ENCODE assay signal across 9 cellular contexts in the genomic region with DNA sequence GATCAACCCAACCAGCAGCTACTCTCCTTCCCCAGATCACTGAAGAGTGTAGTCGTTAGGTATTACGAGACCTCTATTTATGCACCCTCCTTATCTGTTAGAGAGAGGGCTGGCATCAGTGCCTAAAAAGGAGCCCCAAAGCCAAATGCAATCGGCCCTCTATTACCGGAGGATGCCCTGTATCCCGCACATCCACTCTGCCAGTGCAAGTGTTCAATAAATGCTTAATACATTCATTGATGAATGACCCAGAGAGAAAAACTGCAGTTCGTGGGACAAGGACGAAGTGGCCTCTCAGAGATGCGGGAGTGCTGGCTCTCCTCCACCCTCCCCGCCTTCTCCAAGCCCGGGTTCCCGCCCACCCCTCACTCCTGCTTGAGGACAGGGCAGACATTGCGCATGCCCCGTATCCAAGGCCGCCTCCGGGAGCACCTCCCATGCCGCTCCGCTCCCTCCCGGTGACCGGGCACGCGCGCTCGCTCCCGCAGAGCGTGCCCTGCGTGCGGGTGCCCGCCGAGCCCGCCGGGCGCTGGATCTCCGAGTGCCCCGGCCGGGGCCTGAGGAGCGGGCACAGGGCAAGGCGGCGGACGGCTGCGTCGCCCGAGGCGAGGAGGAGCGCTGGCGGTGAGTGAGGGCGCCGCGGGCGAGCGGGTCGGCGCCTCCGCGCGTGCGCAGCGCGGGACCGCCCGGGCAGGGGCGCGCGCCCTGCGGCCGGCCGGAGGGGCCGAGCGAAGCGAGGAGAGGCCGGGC. TPM values are rescaled to one million over a fixed set of nuclear protein-coding genes. Genes with fewer than 3 reads are reported as not detected.
DNase-seq lines count a peak whose midpoint lies in the region; ATAC-seq, FAIRE-seq and TF ChIP-seq lines count a peak whose summit lies in the region.
"Had no signal": no experiment of that assay in that cellular context is flagged by ENCODE, and none has a peak within 500 bp of the region (broad histone marks: within the 10 kb centered on the region; RNA-seq: fewer than 3 reads in every experiment).

No MANE protein-coding gene starts in this region.

- ATAC-seq in CD8-positive, alpha-beta T cell: peak; percentile 31
- peak; percentile 66 for ATAC-seq in GM21381 (IDR thresholded peaks at IDR 0.05; ENCODE audit: unreplicated experiment)
- peak; percentile 76 for ATAC-seq in activated naive CD8-positive, alpha-beta T cell treated with anti-CD3 and anti-CD28 coated beads, Interleukin-2, amount 50 U/mL, for 24 hours
- peak; percentile 97 to 98 (median 98) for ATAC-seq in heart left ventricle
- peak; percentile 98 for ATAC-seq in upper lobe of right lung

- no peak overlapping the region for H3K27ac Mint-ChIP-seq in CD8-positive, alpha-beta T cell
- no peak overlapping the region for H3K27ac Mint-ChIP-seq in activated naive CD8-positive, alpha-beta T cell treated with anti-CD3 and anti-CD28 coated beads, Interleukin-2, amount 50 U/mL, for 24 hours

- H2AFZ ChIP-seq in osteoblast (ENCODE audit: low read length): peak overlapping the region; percentile 92

- peak in 5 of 7 experiments; percentile 9 to 48 (median 17) for DNase-seq in CD8-positive, alpha-beta T cell
- DNase-seq in KBM-7 (peak; percentile 90), RCC 7860 (ENCODE audit: low spot score) (peak; percentile 68), heart left ventricle (peak; percentile 91 to 95 (median 93)), osteoblast (ENCODE audit: insufficient read length, low spot score, missing footprints) (peak; percentile 96), upper lobe of right lung (peak; percentile 96)
- DNase-seq in activated naive CD8-positive, alpha-beta T cell treated with anti-CD3 and anti-CD28 coated beads, Interleukin-2, amount 50 U/mL, for 24 hours: peak; percentile 58

- TF ChIP-seq POLR2A in heart left ventricle (IDR thresholded peaks at IDR 0.05): peak in 1 of 2 donors; percentile 56

- no peak overlapping the region for H3K27ac ChIP-seq in CD8-positive, alpha-beta T cell (ENCODE audit: low read depth, low read length)
- peak overlapping the region; percentile 84 to 98 (median 93) for H3K27ac ChIP-seq in heart left ventricle
- H3K27ac ChIP-seq in osteoblast (ENCODE audit: low read depth, low read length): no peak overlapping the region
- peak overlapping the region; percentile 80 for H3K27ac ChIP-seq in upper lobe of right lung

- no peaks in the 10 kb centered on the region for H3K36me3 ChIP-seq in CD8-positive, alpha-beta T cell (ENCODE audit: insufficient read depth, low read length)
- H3K36me3 ChIP-seq in heart left ventricle: no peaks in the 10 kb centered on the region
- H3K36me3 ChIP-seq in osteoblast (ENCODE audit: insufficient read depth, low read length): no peaks in the 10 kb centered on the region
- H3K36me3 ChIP-seq in upper lobe of right lung: no peaks in the 10 kb centered on the region

- in situ Hi-C loops in KBM-7 (cut with MboI; ENCODE audit: low pct_unique_long_range_greater_than_20kb, low sequenced_read_pairs): no loop called here

- H3K36me3 Mint-ChIP-seq in CD8-positive, alpha-beta T cell: no peaks in the 10 kb centered on the region
- H3K36me3 Mint-ChIP-seq in activated naive CD8-positive, alpha-beta T cell treated with anti-CD3 and anti-CD28 coated beads, Interleukin-2, amount 50 U/mL, for 24 hours (ENCODE audit: low read depth): no peaks in the 10 kb centered on the region

- peaks cover 40% of the 10 kb centered on the region for H3K79me2 ChIP-seq in osteoblast (ENCODE audit: insufficient read depth, low read length)

- peak overlapping the region; percentile 83 for H3K4me3 Mint-ChIP-seq in CD8-positive, alpha-beta T cell
- peak overlapping the region; percentile 68 for H3K4me3 Mint-ChIP-seq in activated naive CD8-positive, alpha-beta T cell treated with anti-CD3 and anti-CD28 coated beads, Interleukin-2, amount 50 U/mL, for 24 hours

- FAIRE-seq in RCC 7860 (lab: Jason Lieb, UNC): no peak
- FAIRE-seq: TTC549 had no signal

- POLR2A ChIA-PET in CD8-positive, alpha-beta T cell (lab: Charles Lee): no interaction called here

- peaks cover 23% of the 10 kb centered on the region for H3K27me3 Mint-ChIP-seq in CD8-positive, alpha-beta T cell (ENCODE audit: low read depth)
- H3K27me3 Mint-ChIP-seq in activated naive CD8-positive, alpha-beta T cell treated with anti-CD3 and anti-CD28 coated beads, Interleukin-2, amount 50 U/mL, for 24 hours: peaks cover 32% of the 10 kb centered on the region

- H3K27me3 ChIP-seq in CD8-positive, alpha-beta T cell (ENCODE audit: insufficient read depth, low read length): no peaks in the 10 kb centered on the region
- H3K27me3 ChIP-seq in heart left ventricle (no peaks in the 10 kb centered on the region), osteoblast (ENCODE audit: insufficient read depth, low read length) (peaks cover 9% of the 10 kb centered on the region), upper lobe of right lung (no peaks in the 10 kb centered on the region)

- no peak for TF ChIP-seq CTCF in CD8-positive, alpha-beta T cell (IDR thresholded peaks at IDR 0.05)
- no peak for TF ChIP-seq CTCF in heart left ventricle (IDR thresholded peaks at IDR 0.05)
- no peak for TF ChIP-seq CTCF in osteoblast (IDR thresholded peaks at IDR 0.05; ENCODE audit: extremely low read depth, low read depth, low read length)
- TF ChIP-seq CTCF in upper lobe of right lung (IDR thresholded peaks at IDR 0.05): no peak

- H3K4me1 Mint-ChIP-seq in CD8-positive, alpha-beta T cell (ENCODE audit: low read depth): peaks cover 17% of the 10 kb centered on the region
- H3K4me1 Mint-ChIP-seq in activated naive CD8-positive, alpha-beta T cell treated with anti-CD3 and anti-CD28 coated beads, Interleukin-2, amount 50 U/mL, for 24 hours: peaks cover 18% of the 10 kb centered on the region

- 0 to 3% (median 1%) methylated on average over 15 to 70 of the region's 70 CpGs for WGBS in heart left ventricle, 4 donors

- intact Hi-C loops in CD8-positive, alpha-beta T cell (cut with DNase I, micrococcal nuclease): loop anchor here in 1 of 2 experiments (10.0 kb wide), 1 partner anchor 64 kb away; no protein-coding TSS in a partner anchor
- intact Hi-C loops in heart left ventricle (cut with DNase I): loop anchor here in 3 of 10 donors (1.0 to 10.0 kb wide), 3 partner anchors 27 to 284 kb away; partner anchors contain the start of gene BTBD3 (in 1 of the 3)
- intact Hi-C loops in upper lobe of right lung (cut with DNase I): no loop called here

- H3K9me3 ChIP-seq in CD8-positive, alpha-beta T cell (ENCODE audit: low read length): no peaks in the 10 kb centered on the region
- H3K9me3 ChIP-seq in heart left ventricle (no peaks in the 10 kb centered on the region), osteoblast (ENCODE audit: low read depth, low read length) (no peaks in the 10 kb centered on the region), upper lobe of right lung (no peaks in the 10 kb centered on the region)

- H3K4me1 ChIP-seq in CD8-positive, alpha-beta T cell (ENCODE audit: insufficient read depth, low read length): no peaks in the 10 kb centered on the region
- H3K4me1 ChIP-seq in heart left ventricle (peaks cover 0 to 42% (median 25%) of the 10 kb centered on the region in 12 donors), osteoblast (ENCODE audit: insufficient read depth, low read length) (peaks cover 18% of the 10 kb centered on the region), upper lobe of right lung (peaks cover 10% of the 10 kb centered on the region)

- no peak overlapping the region for H3K4me3 ChIP-seq in CD8-positive, alpha-beta T cell (ENCODE audit: low read depth, low read length)
- peak overlapping the region; percentile 45 to 88 (median 76) for H3K4me3 ChIP-seq in heart left ventricle
- H3K4me3 ChIP-seq in osteoblast (ENCODE audit: insufficient read depth, low read length): peak overlapping the region; percentile 82
- H3K4me3 ChIP-seq in upper lobe of right lung: peak overlapping the region; percentile 67

- peak overlapping the region; percentile 99 for H3K4me2 ChIP-seq in osteoblast (ENCODE audit: insufficient read depth, low read length)

- peaks cover 7% of the 10 kb centered on the region for H4K20me1 ChIP-seq in osteoblast (ENCODE audit: insufficient read depth, low read length)

- CTCF ChIA-PET in CD8-positive, alpha-beta T cell (lab: Charles Lee): no interaction called here

- H3K9me3 Mint-ChIP-seq in CD8-positive, alpha-beta T cell: no peaks in the 10 kb centered on the region
- peaks cover 4% of the 10 kb centered on the region for H3K9me3 Mint-ChIP-seq in activated naive CD8-positive, alpha-beta T cell treated with anti-CD3 and anti-CD28 coated beads, Interleukin-2, amount 50 U/mL, for 24 hours

RNA-seq across cellular contexts. Expression of gene BTBD3, which starts 27.2 kb away (rescaled TPM):
- total RNA-seq in CD8-positive, alpha-beta T cell: under 1 TPM; 0.46 to 0.67 TPM
- 10 to 100 TPM; 18.0 to 33.9 (median 24.3) TPM for total RNA-seq in heart left ventricle
- polyA plus RNA-seq in heart left ventricle: 10 to 100 TPM in 1 of 2 donors, 1 to 10 TPM in 1; 4.8 to 14.3 TPM
- total RNA-seq in osteoblast: 17.4 and 18.9 TPM in 2 replicates
- 31.1 TPM for total RNA-seq in upper lobe of right lung

Comparison
In these comparisons a context has a peak if more than half of its experiments do, and no peak if none do; other contexts are left out.
1. ATAC-seq: peak in every context shown above with its lines; median percentile 98 in heart left ventricle; 98 in upper lobe of right lung; 76 in activated naive CD8-positive, alpha-beta T cell treated with anti-CD3 and anti-CD28 coated beads, Interleukin-2, amount 50 U/mL, for 24 hours; 66 in GM21381; 31 in CD8-positive, alpha-beta T cell.
2. DNase-seq: peak in every context shown above with its lines; median percentile 96 in osteoblast; 96 in upper lobe of right lung; 93 in heart left ventricle; 90 in KBM-7; 68 in RCC 7860; 58 in activated naive CD8-positive, alpha-beta T cell treated with anti-CD3 and anti-CD28 coated beads, Interleukin-2, amount 50 U/mL, for 24 hours; 17 in CD8-positive, alpha-beta T cell.
3. H3K27ac ChIP-seq: peak in heart left ventricle (12 of 12) and upper lobe of right lung (single experiment); none in CD8-positive, alpha-beta T cell (single experiment) and osteoblast (single experiment).
4. RNA of gene BTBD3, which starts 27.2 kb away (total RNA-seq): 31.1 TPM in upper lobe of right lung (single experiment), 18.0 to 33.9 TPM in heart left ventricle and 17.4 to 18.9 TPM in osteoblast; 0.46 to 0.67 TPM in CD8-positive, alpha-beta T cell; every median in the first group is over 10 times any median in the second.